Comparison of ENCODE assay signal across 18 cellular contexts in the genomic region with DNA sequence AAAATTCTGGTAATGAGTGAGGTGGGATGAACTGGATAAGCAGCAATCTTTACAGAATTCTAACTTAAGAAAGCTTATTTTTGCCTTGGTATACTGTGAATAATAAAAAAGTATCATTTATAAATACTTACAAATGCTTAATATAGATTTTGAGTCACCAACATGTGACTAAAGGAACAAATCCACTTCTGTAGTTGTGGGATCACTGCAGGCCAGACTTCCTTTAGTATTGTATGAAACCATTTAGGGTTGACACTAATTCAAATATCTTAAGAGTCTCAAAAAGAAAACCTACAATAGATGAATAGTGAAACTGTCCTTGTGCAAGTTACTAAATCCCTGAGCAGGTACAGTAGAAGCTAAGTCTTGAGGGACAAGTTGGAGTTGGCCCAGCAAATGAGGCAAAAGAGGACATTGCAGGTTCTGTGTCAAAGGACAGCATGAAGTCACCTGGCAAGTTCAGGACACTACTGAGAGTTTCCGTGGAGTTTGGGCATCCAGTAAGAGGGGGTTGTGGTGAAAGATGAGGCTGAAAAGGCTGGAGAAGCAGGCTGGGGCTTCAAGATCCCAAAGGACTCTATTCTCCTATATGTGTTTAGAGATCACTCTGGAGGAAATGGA. TPM values are rescaled to one million over a fixed set of nuclear protein-coding genes. Genes with fewer than 3 reads are reported as not detected.
DNase-seq lines count a peak whose midpoint lies in the region; ATAC-seq and TF ChIP-seq lines count a peak whose summit lies in the region.
"Had no signal": no experiment of that assay in that cellular context is flagged by ENCODE, and none has a peak within 500 bp of the region (broad histone marks: within the 10 kb centered on the region; RNA-seq: fewer than 3 reads in every experiment).

No MANE protein-coding gene starts in this region.

- H3K36me3 ChIP-seq in GM23248 (ENCODE audit: low read depth) = no peaks in the 10 kb centered on the region
- no peaks in the 10 kb centered on the region for H3K36me3 ChIP-seq in MM.1S (replicated peaks; ENCODE audit: insufficient read depth, low read length)
- no peaks in the 10 kb centered on the region for H3K36me3 ChIP-seq in osteoblast (ENCODE audit: insufficient read depth, low read length)

- no peak for ATAC-seq in GM21381 (IDR thresholded peaks at IDR 0.05; ENCODE audit: unreplicated experiment)
- no peak for ATAC-seq in CD4-positive, alpha-beta T cell (ENCODE audit: poor library complexity)
- ATAC-seq: A549, Panc1 had no signal

- 67 to 80% methylated on average over 1 of the region's 1 CpG for WGBS in GM23248 (ENCODE audit: low coverage in 1 of 2, low lambda C conversion rate in 2 of 2, missing lambda C conversion rate in 2 of 2), 2 experiments

- intact Hi-C loops in dendritic cell treated with granulocyte-macrophage colony-stimulating factor and Interleukin-4, amounts not matched to agents 40 ng/mL and 50 ng/mL, for 4 days (cut with micrococcal nuclease) = no loop called here
- intact Hi-C loops in CD4-positive, alpha-beta T cell (cut with DNase I, micrococcal nuclease) = loop anchor here (1.0 to 5.0 kb wide), 2 partner anchors 32 to 33 kb away; no protein-coding TSS in a partner anchor

- no peaks in the 10 kb centered on the region for H3K36me3 Mint-ChIP-seq in dendritic cell treated with granulocyte-macrophage colony-stimulating factor and Interleukin-4, amounts not matched to agents 40 ng/mL and 50 ng/mL, for 4 days (ENCODE audit: low read depth)
- no peaks in the 10 kb centered on the region for H3K36me3 Mint-ChIP-seq in CD4-positive, alpha-beta T cell (ENCODE audit: low read depth)
- H3K36me3 Mint-ChIP-seq: CD4-positive, alpha-beta memory T cell had no signal

- H3K9me3 ChIP-seq in GM23248 (ENCODE audit: low read depth) (no peaks in the 10 kb centered on the region), MM.1S (replicated peaks; ENCODE audit: insufficient read depth, low read length) (no peaks in the 10 kb centered on the region), osteoblast (ENCODE audit: low read depth, low read length) (no peaks in the 10 kb centered on the region)
- no peaks in the 10 kb centered on the region for H3K9me3 ChIP-seq in CD4-positive, alpha-beta T cell (ENCODE audit: control insufficient read depth, low read length)
- H3K9me3 ChIP-seq: A549 had no signal

- peak overlapping the region; percentile 6 for H3K27ac Mint-ChIP-seq in dendritic cell treated with granulocyte-macrophage colony-stimulating factor and Interleukin-4, amounts not matched to agents 40 ng/mL and 50 ng/mL, for 4 days
- no peak overlapping the region for H3K27ac Mint-ChIP-seq in CD4-positive, alpha-beta T cell

- in situ Hi-C loops in GM23248 (cut with MboI) = no loop called here

- H3K4me3 ChIP-seq in GM23248 (no peak overlapping the region), MM.1S (ENCODE audit: low read length) (no peak overlapping the region), osteoblast (ENCODE audit: insufficient read depth, low read length) (no peak overlapping the region)
- H3K4me3 ChIP-seq: A549 had no signal

- H3K4me3 Mint-ChIP-seq in dendritic cell treated with granulocyte-macrophage colony-stimulating factor and Interleukin-4, amounts not matched to agents 40 ng/mL and 50 ng/mL, for 4 days = no peak overlapping the region
- no peak overlapping the region for H3K4me3 Mint-ChIP-seq in CD4-positive, alpha-beta T cell
- H3K4me3 Mint-ChIP-seq: CD4-positive, alpha-beta memory T cell had no signal

- H2AFZ ChIP-seq in GM23248 (no peak overlapping the region), MM.1S (ENCODE audit: low read length) (peak overlapping the region; percentile 53), osteoblast (ENCODE audit: low read length) (peak overlapping the region; percentile 11)

- POLR2A ChIA-PET in CD4-positive, alpha-beta T cell (lab: Charles Lee) = interaction anchor here (1.1 kb wide), 1 partner anchor 10 kb away, joined by 3 read pairs; no protein-coding TSS in a partner anchor

- H3K9me3 Mint-ChIP-seq in dendritic cell treated with granulocyte-macrophage colony-stimulating factor and Interleukin-4, amounts not matched to agents 40 ng/mL and 50 ng/mL, for 4 days = no peaks in the 10 kb centered on the region
- no peaks in the 10 kb centered on the region for H3K9me3 Mint-ChIP-seq in CD4-positive, alpha-beta T cell
- H3K9me3 Mint-ChIP-seq: CD4-positive, alpha-beta memory T cell had no signal

- no peaks in the 10 kb centered on the region for H3K27me3 Mint-ChIP-seq in dendritic cell treated with granulocyte-macrophage colony-stimulating factor and Interleukin-4, amounts not matched to agents 40 ng/mL and 50 ng/mL, for 4 days
- H3K27me3 Mint-ChIP-seq in CD4-positive, alpha-beta T cell = no peaks in the 10 kb centered on the region

- H3K27me3 ChIP-seq in GM23248 (replicated peaks; ENCODE audit: insufficient read depth) (no peaks in the 10 kb centered on the region), MM.1S (replicated peaks; ENCODE audit: insufficient read depth, low read length) (no peaks in the 10 kb centered on the region), osteoblast (ENCODE audit: insufficient read depth, low read length) (peaks cover 3% of the 10 kb centered on the region)
- H3K27me3 ChIP-seq in CD4-positive, alpha-beta T cell (ENCODE audit: control insufficient read depth, insufficient read depth, low read length) = no peaks in the 10 kb centered on the region

- no peaks in the 10 kb centered on the region for H3K4me1 ChIP-seq in GM23248 (ENCODE audit: insufficient read depth)
- peaks cover 26% of the 10 kb centered on the region for H3K4me1 ChIP-seq in MM.1S (ENCODE audit: low read length)
- H3K4me1 ChIP-seq in osteoblast (ENCODE audit: insufficient read depth, low read length) = peaks cover 6% of the 10 kb centered on the region
- H3K4me1 ChIP-seq: A549 had no signal

- H3K4me2 ChIP-seq in GM23248 (ENCODE audit: unreplicated experiment) (no peak overlapping the region), MM.1S (ENCODE audit: low read depth, low read length) (peak overlapping the region; percentile 13; the same call in 1 of the 2 replicates), osteoblast (ENCODE audit: insufficient read depth, low read length) (no peak overlapping the region)
- H3K4me2 ChIP-seq: A549, SK-N-SH had no signal

- peaks cover 28% of the 10 kb centered on the region for H3K4me1 Mint-ChIP-seq in dendritic cell treated with granulocyte-macrophage colony-stimulating factor and Interleukin-4, amounts not matched to agents 40 ng/mL and 50 ng/mL, for 4 days (ENCODE audit: low read depth)
- H3K4me1 Mint-ChIP-seq in CD4-positive, alpha-beta T cell (ENCODE audit: low read depth) = peaks cover 8% of the 10 kb centered on the region

- H3F3A ChIP-seq in GM23248 (ENCODE audit: insufficient read depth) (0 out of 2 replicates have a peak, but pooled peaks cover 3% of the 10 kb centered on the region), MM.1S (ENCODE audit: insufficient read depth, low read length) (peaks cover 16% of the 10 kb centered on the region; the same call in 1 of the 2 replicates)

- H3K9ac ChIP-seq in GM23248 (no peak overlapping the region), MM.1S (ENCODE audit: low read length) (no peak overlapping the region)
- H3K9ac ChIP-seq: SK-N-SH had no signal

- H3K79me2 ChIP-seq in GM23248 (ENCODE audit: insufficient read depth) = no peaks in the 10 kb centered on the region
- no peaks in the 10 kb centered on the region for H3K79me2 ChIP-seq in MM.1S (ENCODE audit: low read length)
- no peaks in the 10 kb centered on the region for H3K79me2 ChIP-seq in osteoblast (ENCODE audit: insufficient read depth, low read length)

- CTCF ChIA-PET in CD4-positive, alpha-beta T cell (lab: Charles Lee) = interaction anchor here (1.6 kb wide), 1 partner anchor 18 kb away, joined by 4 read pairs; no protein-coding TSS in a partner anchor

- H3K9me2 ChIP-seq in GM23248 (ENCODE audit: insufficient read depth) = no peaks in the 10 kb centered on the region
- H3K9me2 ChIP-seq in MM.1S (replicated peaks; ENCODE audit: insufficient read depth, low read length) = no peaks in the 10 kb centered on the region
- H3K9me2 ChIP-seq: SK-N-SH had no signal

- DNase-seq in GM23248 = peak; percentile 23
- DNase-seq in MM.1S = peak; percentile 8
- no peak for DNase-seq in osteoblast (ENCODE audit: insufficient read length, low spot score, missing footprints)
- no peak for DNase-seq in CD4-positive, alpha-beta T cell
- DNase-seq in GDM1 (lab: John Stamatoyannopoulos, UW) = no peak
- DNase-seq: Calu3; CD4-positive, alpha-beta memory T cell; H7; NCI-H1048; NCI-H1436 treated with DMSO at 0.1 percent for 48 hours; NCI-H2029; NCI-H345; NCI-H524 treated with DMSO at 0.1 percent for 48 hours; SK-N-SH had no signal

- no peaks in the 10 kb centered on the region for H4K20me1 ChIP-seq in GM23248 (ENCODE audit: insufficient read depth)
- no peaks in the 10 kb centered on the region for H4K20me1 ChIP-seq in MM.1S (ENCODE audit: insufficient read depth, low read length)
- H4K20me1 ChIP-seq in osteoblast (ENCODE audit: insufficient read depth, low read length) = no peaks in the 10 kb centered on the region

- H3K27ac ChIP-seq in GM23248 = no peak overlapping the region
- peak overlapping the region; percentile 6; the same call in 1 of the 2 replicates for H3K27ac ChIP-seq in MM.1S (ENCODE audit: low read length)
- no peak overlapping the region for H3K27ac ChIP-seq in osteoblast (ENCODE audit: low read depth, low read length)
- no peak overlapping the region for H3K27ac ChIP-seq in CD4-positive, alpha-beta T cell (ENCODE audit: low read depth, low read length)
- H3K27ac ChIP-seq: A549 had no signal

- TF ChIP-seq CTCF in MM.1S (IDR thresholded peaks at IDR 0.05; ENCODE audit: low read length) (no peak), osteoblast (IDR thresholded peaks at IDR 0.05; ENCODE audit: extremely low read depth, low read depth, low read length) (no peak)
- TF ChIP-seq CTCF in CD4-positive, alpha-beta T cell (IDR thresholded peaks at IDR 0.05) = no peak

RNA-seq across cellular contexts. Expression of a gene that starts 5.9 kb away (rescaled TPM):
- total RNA-seq in GM23248 (2014; rRNA removed; shearing (Covaris generic)) = 10.0 and 14.6 TPM in 2 replicates
- polyA plus RNA-seq in GM23248 (2016; fragmentation: Nextera tagmentation; extraction: Ambion mirVana) = 17.9 and 19.0 TPM in 2 replicates
- total RNA-seq in osteoblast = 9.8 and 13.8 TPM in 2 replicates
- 10 to 100 TPM; 24.0 to 24.5 TPM for total RNA-seq in CD4-positive, alpha-beta T cell

Comparison
In these comparisons a context has a peak if more than half of its experiments do, and no peak if none do; other contexts are left out.
1. DNase-seq: peak in GM23248 (single experiment) and MM.1S (single experiment); none in osteoblast (single experiment), CD4-positive, alpha-beta T cell (0 of 10) and GDM1 (single experiment).